Comparison of ENCODE assay signal across 23 cellular contexts in the genomic region with DNA sequence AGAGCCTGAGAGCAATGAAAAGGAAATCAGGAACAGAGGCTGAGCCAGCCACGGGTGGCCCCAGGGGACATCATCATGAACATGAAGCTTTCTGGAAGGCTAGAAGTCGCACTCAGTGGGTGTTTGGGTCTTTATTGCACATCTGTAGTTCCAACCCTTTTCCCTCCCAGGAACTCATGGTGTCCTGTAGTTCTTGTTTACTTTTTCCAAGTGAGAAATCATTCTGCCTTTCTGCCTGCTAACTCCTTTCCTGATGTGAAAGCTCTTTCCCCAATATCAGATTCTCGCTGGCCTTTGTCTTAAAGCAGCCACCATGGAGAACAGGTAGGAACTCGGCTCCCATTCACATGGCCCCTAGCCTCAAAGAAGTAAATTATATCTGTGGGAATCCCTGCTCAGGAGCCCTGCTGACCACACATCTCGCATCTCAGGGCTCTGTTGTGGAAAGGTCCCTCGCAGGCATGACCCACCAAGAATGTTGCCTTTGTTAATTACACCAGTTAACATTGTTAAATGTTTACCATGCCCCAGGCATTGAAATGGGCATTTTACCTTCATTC.
DNase-seq lines count a peak whose midpoint lies in the region; ATAC-seq, FAIRE-seq and TF ChIP-seq lines count a peak whose summit lies in the region.
"Had no signal": no experiment of that assay in that cellular context is flagged by ENCODE, and none has a peak within 500 bp of the region (broad histone marks: within the 10 kb centered on the region; RNA-seq: fewer than 3 reads in every experiment).

No MANE protein-coding gene starts in this region.

- H3K27ac ChIP-seq in thyroid gland: peak overlapping the region in 2 of 3 donors; percentile 2 to 59
- H3K27ac ChIP-seq: KMS-11 had no signal

- peaks cover 20 to 26% of the 10 kb centered on the region in 2 donors for H3K4me1 ChIP-seq in thyroid gland

- 0 out of 2 replicates have a peak, but pooled peaks have one; percentile 1 for TF ChIP-seq RAD21 in Ishikawa (IDR thresholded peaks at IDR 0.05; ENCODE audit: low read depth)

- ATAC-seq in omental fat pad (ENCODE audit: low FRiP score) (no peak), GM21447 (IDR thresholded peaks at IDR 0.05; ENCODE audit: unreplicated experiment) (no peak)

- intact Hi-C loops in thyroid gland (cut with DNase I): no loop called here

- H3K4me3 Mint-ChIP-seq in nephron: no peak overlapping the region
- H3K4me3 Mint-ChIP-seq: activated naive CD4-positive, alpha-beta T cell treated with anti-CD3 and anti-CD28 coated beads, Interleukin-2, amount 50 U/mL, for 24 hours; CD4-positive, CD25-positive, alpha-beta regulatory T cell; central memory CD8-positive, alpha-beta T cell had no signal

- no peak overlapping the region for H3K4me3 ChIP-seq in thyroid gland (replicated peaks in 1 of 3)

- no peak for TF ChIP-seq POLR2A in thyroid gland (IDR thresholded peaks at IDR 0.05)

- 85 to 90% methylated on average over 6 of the region's 6 CpGs for WGBS in thyroid gland, 2 donors

- DNase-seq in thyroid gland (no peak), omental fat pad (ENCODE audit: low spot score) (no peak), activated T-cell treated with anti-CD3 and anti-CD28 coated beads for 4 hours (no peak), DMS53 treated with DMSO at 0.1 percent for 48 hours (lab: John Stamatoyannopoulos, UW; ENCODE audit: unreplicated experiment) (no peak)
- DNase-seq: activated CD4-positive, alpha-beta T cell treated with anti-CD3 and anti-CD28 coated beads for 48 hours; activated T-cell treated with anti-CD3 and anti-CD28 coated beads, Interleukin-2, amount 50 U/mL, for 1 hour; CD4-positive, CD25-positive, alpha-beta regulatory T cell; glutamatergic neuron; kidney glomerular epithelial cell; naive B cell; NCI-H1417; NCI-H2227 treated with DMSO at 0.1 percent for 48 hours; SHP77 treated with DMSO at 0.1 percent for 48 hours; stimulated activated CD4-positive, alpha-beta T cell treated with anti-CD3 and anti-CD28 coated beads, Interleukin-4, amount 100 ng/mL, for 4 hours; T-helper 9 cell had no signal

- H3K27me3 ChIP-seq in thyroid gland: no peaks in the 10 kb centered on the region

- peaks cover 45% of the 10 kb centered on the region for H3K4me1 Mint-ChIP-seq in nephron
- H3K4me1 Mint-ChIP-seq: activated naive CD4-positive, alpha-beta T cell treated with anti-CD3 and anti-CD28 coated beads, Interleukin-2, amount 50 U/mL, for 24 hours; CD4-positive, CD25-positive, alpha-beta regulatory T cell; central memory CD8-positive, alpha-beta T cell had no signal

- no peaks in the 10 kb centered on the region for H3K9me3 Mint-ChIP-seq in nephron
- H3K9me3 Mint-ChIP-seq: activated naive CD4-positive, alpha-beta T cell treated with anti-CD3 and anti-CD28 coated beads, Interleukin-2, amount 50 U/mL, for 24 hours; naive B cell had no signal

- FAIRE-seq in endometrium (lab: Jason Lieb, UNC): peak; percentile 15
- FAIRE-seq: GM12891 had no signal

- TF ChIP-seq EP300 in Ishikawa (IDR thresholded peaks at IDR 0.05; ENCODE audit: borderline replicate concordance): peak; percentile 99

- H3K27me3 Mint-ChIP-seq in nephron (ENCODE audit: low read depth): no peaks in the 10 kb centered on the region
- H3K27me3 Mint-ChIP-seq: activated naive CD4-positive, alpha-beta T cell treated with anti-CD3 and anti-CD28 coated beads, Interleukin-2, amount 50 U/mL, for 24 hours; CD4-positive, CD25-positive, alpha-beta regulatory T cell; central memory CD8-positive, alpha-beta T cell had no signal

- H3K9me3 ChIP-seq in thyroid gland: no peaks in the 10 kb centered on the region

- no peaks in the 10 kb centered on the region for H3K36me3 Mint-ChIP-seq in nephron (ENCODE audit: low read depth)
- H3K36me3 Mint-ChIP-seq: activated naive CD4-positive, alpha-beta T cell treated with anti-CD3 and anti-CD28 coated beads, Interleukin-2, amount 50 U/mL, for 24 hours; CD4-positive, CD25-positive, alpha-beta regulatory T cell; naive B cell had no signal

- TF ChIP-seq CTCF in nephron (IDR thresholded peaks at IDR 0.05; ENCODE audit: unreplicated experiment in 3 of 3) (no peak), thyroid gland (IDR thresholded peaks at IDR 0.05) (no peak), omental fat pad (IDR thresholded peaks at IDR 0.05) (no peak)

- no peaks in the 10 kb centered on the region for H3K36me3 ChIP-seq in thyroid gland

- peak overlapping the region; percentile 50 to 85 (median 56) for H3K27ac Mint-ChIP-seq in nephron
- H3K27ac Mint-ChIP-seq: activated naive CD4-positive, alpha-beta T cell treated with anti-CD3 and anti-CD28 coated beads, Interleukin-2, amount 50 U/mL, for 24 hours; CD4-positive, CD25-positive, alpha-beta regulatory T cell had no signal

TF ChIP-seq in Ishikawa, 13 proteins besides CTCF, POLR2A, EP300 and RAD21:
- TF ChIP-seq ZBTB7A (IDR thresholded peaks at IDR 0.05; ENCODE audit: low read depth) (peak; percentile 30; the same call in 1 of the 2 replicates), EGR1 (IDR thresholded peaks at IDR 0.05) (no peak), YY1 (IDR thresholded peaks at IDR 0.05; ENCODE audit: low read depth) (no peak), NFIC (IDR thresholded peaks at IDR 0.05) (peak; percentile 91), TEAD4 (IDR thresholded peaks at IDR 0.05) (peak; percentile 87), FOXM1 (IDR thresholded peaks at IDR 0.05; ENCODE audit: borderline replicate concordance, low read depth) (peak; percentile 98), TCF12 (IDR thresholded peaks at IDR 0.05; ENCODE audit: low read depth) (peak; percentile 99), CREB1 (IDR thresholded peaks at IDR 0.05; ENCODE audit: low read depth) (no peak), CEBPB (IDR thresholded peaks at IDR 0.05) (peak; percentile 52)
- TF ChIP-seq, protein P1, sequence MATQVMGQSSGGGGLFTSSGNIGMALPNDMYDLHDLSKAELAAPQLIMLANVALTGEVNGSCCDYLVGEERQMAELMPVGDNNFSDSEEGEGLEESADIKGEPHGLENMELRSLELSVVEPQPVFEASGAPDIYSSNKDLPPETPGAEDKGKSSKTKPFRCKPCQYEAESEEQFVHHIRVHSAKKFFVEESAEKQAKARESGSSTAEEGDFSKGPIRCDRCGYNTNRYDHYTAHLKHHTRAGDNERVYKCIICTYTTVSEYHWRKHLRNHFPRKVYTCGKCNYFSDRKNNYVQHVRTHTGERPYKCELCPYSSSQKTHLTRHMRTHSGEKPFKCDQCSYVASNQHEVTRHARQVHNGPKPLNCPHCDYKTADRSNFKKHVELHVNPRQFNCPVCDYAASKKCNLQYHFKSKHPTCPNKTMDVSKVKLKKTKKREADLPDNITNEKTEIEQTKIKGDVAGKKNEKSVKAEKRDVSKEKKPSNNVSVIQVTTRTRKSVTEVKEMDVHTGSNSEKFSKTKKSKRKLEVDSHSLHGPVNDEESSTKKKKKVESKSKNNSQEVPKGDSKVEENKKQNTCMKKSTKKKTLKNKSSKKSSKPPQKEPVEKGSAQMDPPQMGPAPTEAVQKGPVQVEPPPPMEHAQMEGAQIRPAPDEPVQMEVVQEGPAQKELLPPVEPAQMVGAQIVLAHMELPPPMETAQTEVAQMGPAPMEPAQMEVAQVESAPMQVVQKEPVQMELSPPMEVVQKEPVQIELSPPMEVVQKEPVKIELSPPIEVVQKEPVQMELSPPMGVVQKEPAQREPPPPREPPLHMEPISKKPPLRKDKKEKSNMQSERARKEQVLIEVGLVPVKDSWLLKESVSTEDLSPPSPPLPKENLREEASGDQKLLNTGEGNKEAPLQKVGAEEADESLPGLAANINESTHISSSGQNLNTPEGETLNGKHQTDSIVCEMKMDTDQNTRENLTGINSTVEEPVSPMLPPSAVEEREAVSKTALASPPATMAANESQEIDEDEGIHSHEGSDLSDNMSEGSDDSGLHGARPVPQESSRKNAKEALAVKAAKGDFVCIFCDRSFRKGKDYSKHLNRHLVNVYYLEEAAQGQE (IDR thresholded peaks at IDR 0.05; ENCODE audit: low read depth): 0 out of 2 replicates have a peak, but pooled peaks have one; percentile 17
- TF ChIP-seq, protein P2, sequence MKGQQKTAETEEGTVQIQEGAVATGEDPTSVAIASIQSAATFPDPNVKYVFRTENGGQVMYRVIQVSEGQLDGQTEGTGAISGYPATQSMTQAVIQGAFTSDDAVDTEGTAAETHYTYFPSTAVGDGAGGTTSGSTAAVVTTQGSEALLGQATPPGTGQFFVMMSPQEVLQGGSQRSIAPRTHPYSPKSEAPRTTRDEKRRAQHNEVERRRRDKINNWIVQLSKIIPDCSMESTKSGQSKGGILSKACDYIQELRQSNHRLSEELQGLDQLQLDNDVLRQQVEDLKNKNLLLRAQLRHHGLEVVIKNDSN (IDR thresholded peaks at IDR 0.05): 0 out of 2 replicates have a peak, but pooled peaks have one; percentile 2
- TF ChIP-seq, protein P3, sequence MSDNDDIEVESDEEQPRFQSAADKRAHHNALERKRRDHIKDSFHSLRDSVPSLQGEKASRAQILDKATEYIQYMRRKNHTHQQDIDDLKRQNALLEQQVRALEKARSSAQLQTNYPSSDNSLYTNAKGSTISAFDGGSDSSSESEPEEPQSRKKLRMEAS (IDR thresholded peaks at IDR 0.05): peak; percentile 64
